In genomic region chr12:6867407-6868210, GRCh38 we compare ENCODE assay signal across 8 cellular contexts. TPM values are rescaled to one million over a fixed set of nuclear protein-coding genes. Genes with fewer than 3 reads are reported as not detected.
A peak's percentile ranks its signal among the peaks of the same experiment; 100 is the strongest.
DNase-seq lines count a peak whose midpoint lies in the region; ATAC-seq and TF ChIP-seq lines count a peak whose summit lies in the region.

Gene TPI1, plus strand, starts transcription at chr12:6867531. Its CDS starts 36 bp downstream, at chr12:6867567.

- peak within 1 kb of the TSS; percentile 98 for H3K4me3 ChIP-seq in colonic mucosa

- intact Hi-C loops in colonic mucosa (cut with DNase I) (loop anchor here (5.0 kb wide), 1 partner anchor 100 kb away; no protein-coding TSS in a partner anchor), left colon (cut with DNase I, micrococcal nuclease) (no loop called here)

- H3K4me1 ChIP-seq in colonic mucosa = peaks cover 22% of the 10 kb centered on the region

- peak within 1 kb of the TSS; percentile 99 for H3K27ac ChIP-seq in 22Rv1
- H3K27ac ChIP-seq in colonic mucosa = peak within 1 kb of the TSS; percentile 96

- peak; percentile 99 for DNase-seq in NCI-H2171 treated with DMSO at 0.1 percent for 48 hours (lab: John Stamatoyannopoulos, UW)
- peak; percentile 84 for DNase-seq in activated CD4-positive, alpha-beta T cell treated with anti-CD3 and anti-CD28 coated beads for 48 hours
- DNase-seq in colonic mucosa = peak; percentile 88
- DNase-seq in left colon = peak; percentile 87 to 88
- DNase-seq in stimulated activated CD4-positive, alpha-beta T cell treated with anti-CD3 and anti-CD28 coated beads, Interleukin-1b, Interleukin-23, amount 100 ng/mL, for 4 hours (ENCODE audit: low read depth in 2 of 2) = peak; percentile 73 to 82

- peak; percentile 19; the same call in 1 of the 2 replicates for TF ChIP-seq CTCF in 22Rv1 (IDR thresholded peaks at IDR 0.05)
- TF ChIP-seq CTCF in colonic mucosa (IDR thresholded peaks at IDR 0.05) = no peak

- ATAC-seq in GM18511 (IDR thresholded peaks at IDR 0.05; ENCODE audit: unreplicated experiment) (peak; percentile 66), HG03025 (IDR thresholded peaks at IDR 0.05; ENCODE audit: low FRiP score, unreplicated experiment) (peak; percentile 59), left colon (peak; percentile 68)

- peaks cover 12% of the 10 kb centered on the region for H3K36me3 ChIP-seq in colonic mucosa

- no peaks in the 10 kb centered on the region for H3K9me3 ChIP-seq in colonic mucosa

- no peaks in the 10 kb centered on the region for H3K27me3 ChIP-seq in colonic mucosa

- peak within 1 kb of the TSS; percentile 90 to 97 for H3K9ac ChIP-seq in colonic mucosa (ENCODE audit: low read depth in 2 of 2, low read length in 2 of 2)

RNA-seq across cellular contexts. Expression of gene TPI1, which starts in this region (rescaled TPM):
- total RNA-seq in colonic mucosa (1,000 to 10,000 TPM; 1,097 to 1,106 TPM), left colon (100 to 1,000 TPM; 702 to 720 TPM)

Comparison
In these comparisons a context has a peak if more than half of its experiments do, and no peak if none do; other contexts are left out.
1. Peak in every context shown above with its lines: DNase-seq, ATAC-seq, H3K4me3 ChIP-seq and H3K27ac ChIP-seq.